ENCODE assay signal across 1 cellular context in genomic region chr11:47249378-47249715, GRCh38.
TF ChIP-seq lines count a peak whose summit lies in the region.

No MANE protein-coding gene starts in this region.

TF ChIP-seq in SK-N-SH treated with all-trans-retinoic acid at 6 μM for 48 hours, 23 proteins besides CTCF, POLR2A, EP300 and RAD21 (continued from another document):
- TF ChIP-seq ARNTL (CRISPR knock-in tag; IDR thresholded peaks at IDR 0.05; ENCODE audit: borderline replicate concordance, low read depth) = no peak
- TF ChIP-seq RARB (CRISPR knock-in tag; IDR thresholded peaks at IDR 0.05) = no peak
- no peak for TF ChIP-seq OSR1 (CRISPR knock-in tag; IDR thresholded peaks at IDR 0.05)
- TF ChIP-seq ZFP30 (CRISPR knock-in tag; IDR thresholded peaks at IDR 0.05) = no peak
- TF ChIP-seq SNAI2 (CRISPR knock-in tag; IDR thresholded peaks at IDR 0.05) = no peak
- TF ChIP-seq CSDC2 (CRISPR knock-in tag; IDR thresholded peaks at IDR 0.05) = no peak
- TF ChIP-seq BACH2 (CRISPR knock-in tag; IDR thresholded peaks at IDR 0.05; ENCODE audit: borderline replicate concordance) = no peak
- no peak for TF ChIP-seq CREB5 (CRISPR knock-in tag; IDR thresholded peaks at IDR 0.05; ENCODE audit: low read depth)
